Comparison of ENCODE assay signal across 9 cellular contexts in the genomic region with DNA sequence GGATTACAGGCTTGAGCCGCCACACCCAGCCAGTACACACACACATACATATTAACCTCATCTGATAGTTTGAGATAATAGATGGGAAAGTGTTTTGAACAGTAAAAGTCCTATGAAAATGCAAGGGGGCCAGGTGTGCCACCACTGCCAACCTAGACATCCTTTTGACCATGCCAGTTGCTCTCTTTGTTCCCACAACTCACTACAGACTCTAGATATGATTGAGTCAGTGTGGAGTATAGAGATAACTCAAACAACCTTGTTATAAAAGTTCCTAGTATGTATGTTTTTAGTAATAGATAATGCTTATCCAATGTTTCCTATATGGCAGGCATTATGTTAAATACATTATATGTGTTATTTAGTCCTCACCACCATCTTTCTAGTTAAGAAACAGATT.
"Had no signal": no experiment of that assay in that cellular context is flagged by ENCODE, and none has a peak within 500 bp of the region (broad histone marks: within the 10 kb centered on the region; RNA-seq: fewer than 3 reads in every experiment).

No MANE protein-coding gene starts in this region.

- H3K9me3 ChIP-seq: HAP-1 had no signal

- H3K27ac Mint-ChIP-seq: HFFc6 had no signal

- H3K4me3 ChIP-seq: GM23248, HAP-1 had no signal

- H2AFZ ChIP-seq: GM23248 had no signal

- ATAC-seq: HCT116, HepG2 had no signal

- DNase-seq: GM23248, GOT3, H7, HFFc6 had no signal

- H3K4me1 ChIP-seq: HAP-1 had no signal

- H3K4me3 Mint-ChIP-seq: HFFc6, IgD-negative memory B cell had no signal

- H3K9me3 Mint-ChIP-seq: HFFc6, IgD-negative memory B cell had no signal

- H3K27ac ChIP-seq: GM23248, HL-60 had no signal

- H3K36me3 ChIP-seq: HAP-1 had no signal
